In genomic region chr17:80855196-80855967, GRCh38 we compare ENCODE assay signal across 18 cellular contexts.
DNase-seq lines count a peak whose midpoint lies in the region; ATAC-seq, FAIRE-seq and TF ChIP-seq lines count a peak whose summit lies in the region.
"Had no signal": no experiment of that assay in that cellular context is flagged by ENCODE, and none has a peak within 500 bp of the region (broad histone marks: within the 10 kb centered on the region; RNA-seq: fewer than 3 reads in every experiment).

No MANE protein-coding gene starts in this region.

- H3K27me3 Mint-ChIP-seq in activated T-helper 1 cell treated with anti-CD3 and anti-CD28 coated beads, Interleukin-12 subunit alpha, Interleukin-12 subunit beta, Interleukin-2, Interleukin-4 antibody, amounts not matched to agents 30 ng/mL and 10 ng/mL and 1 ng/mL, durations not matched to agents 14 hours and 24 hours and 36 hours (ENCODE audit: insufficient read depth), result no peaks in the 10 kb centered on the region
- H3K27me3 Mint-ChIP-seq in type B pancreatic cell, result no peaks in the 10 kb centered on the region
- H3K27me3 Mint-ChIP-seq: B cell, IgD-negative memory B cell had no signal

- no peaks in the 10 kb centered on the region for H3K9me3 ChIP-seq in keratinocyte (ENCODE audit: control insufficient read depth, low read depth, low read length)

- peaks cover 1 to 16% of the 10 kb centered on the region in 2 experiments for H3K36me3 ChIP-seq in keratinocyte (ENCODE audit: control insufficient read depth in 2 of 2, extremely low read depth in 1 of 2, insufficient read depth in 2 of 2, low read length in 2 of 2)

- DNase-seq in Right ventricle myocardium inferior (ENCODE audit: missing footprints) (peak; percentile 51), left ventricle myocardium superior (no peak), keratinocyte (ENCODE audit: low read depth, low spot score) (no peak), type B pancreatic cell (ENCODE audit: extremely low spot score, unreplicated experiment) (no peak), GM12891 (ENCODE audit: insufficient read length, low spot score) (no peak), NCI-H2081 treated with DMSO at 0.1 percent for 48 hours (lab: John Stamatoyannopoulos, UW) (no peak)
- DNase-seq in activated T-helper 1 cell treated with anti-CD3 and anti-CD28 coated beads, Interleukin-12 subunit alpha, Interleukin-12 subunit beta, Interleukin-2, Interleukin-4 antibody, amounts not matched to agents 30 ng/mL and 10 ng/mL and 1 ng/mL, durations not matched to agents 14 hours and 24 hours and 36 hours (ENCODE audit: low spot score), result no peak
- DNase-seq: activated T-cell treated with anti-CD3 and anti-CD28 coated beads, Interleukin-2, amount 50 U/mL, for 1 hour; caudate nucleus; erythroblast; NCI-H1436 treated with DMSO at 0.1 percent for 48 hours; NCI-H748 treated with DMSO at 0.1 percent for 48 hours; Right ventricle myocardium superior had no signal

- peak overlapping the region; percentile 91 for H3K9ac ChIP-seq in keratinocyte (ENCODE audit: control insufficient read depth, extremely low read depth, insufficient read depth, low read length)

- peak overlapping the region; percentile 96 for H3K27ac Mint-ChIP-seq in activated T-helper 1 cell treated with anti-CD3 and anti-CD28 coated beads, Interleukin-12 subunit alpha, Interleukin-12 subunit beta, Interleukin-2, Interleukin-4 antibody, amounts not matched to agents 30 ng/mL and 10 ng/mL and 1 ng/mL, durations not matched to agents 14 hours and 24 hours and 36 hours
- peak overlapping the region; percentile 88 for H3K27ac Mint-ChIP-seq in type B pancreatic cell

- intact Hi-C loops in Right ventricle myocardium inferior (cut with DNase I), result no loop called here
- intact Hi-C loops in left ventricle myocardium superior (cut with micrococcal nuclease), result no loop called here
- intact Hi-C loops in activated T-helper 1 cell treated with anti-CD3 and anti-CD28 coated beads, Interleukin-12 subunit alpha, Interleukin-12 subunit beta, Interleukin-2, Interleukin-4 antibody, amounts not matched to agents 30 ng/mL and 10 ng/mL and 1 ng/mL, durations not matched to agents 14 hours and 24 hours and 36 hours (cut with micrococcal nuclease), result no loop called here

- H3K4me2 ChIP-seq in keratinocyte (ENCODE audit: control insufficient read depth, extremely low read depth, insufficient read depth, low read depth, low read length), result no peak overlapping the region

- peak overlapping the region; percentile 99 for H3K27ac ChIP-seq in keratinocyte (ENCODE audit: control insufficient read depth, insufficient read depth, low read length)

- no peaks in the 10 kb centered on the region for H3K9me3 Mint-ChIP-seq in activated T-helper 1 cell treated with anti-CD3 and anti-CD28 coated beads, Interleukin-12 subunit alpha, Interleukin-12 subunit beta, Interleukin-2, Interleukin-4 antibody, amounts not matched to agents 30 ng/mL and 10 ng/mL and 1 ng/mL, durations not matched to agents 14 hours and 24 hours and 36 hours
- no peaks in the 10 kb centered on the region for H3K9me3 Mint-ChIP-seq in type B pancreatic cell
- H3K9me3 Mint-ChIP-seq: IgD-negative memory B cell had no signal

- TF ChIP-seq POLR2A in GM12891 (IDR thresholded peaks at IDR 0.05; ENCODE audit: low read depth, low read length), result no peak

- no peak for TF ChIP-seq CTCF in keratinocyte (optimal IDR thresholded peaks at IDR 0.05 in 1 of 3, IDR thresholded peaks at IDR 0.05 in 1 of 3, conservative IDR thresholded peaks at IDR 0.05 in 1 of 3; ENCODE audit: extremely low read depth in 1 of 3, insufficient read depth in 2 of 3, low read length in 3 of 3)
- no peak for TF ChIP-seq CTCF in type B pancreatic cell (conservative IDR thresholded peaks at IDR 0.05)

- no peaks in the 10 kb centered on the region for H3K27me3 ChIP-seq in keratinocyte (ENCODE audit: control insufficient read depth, extremely low read depth, insufficient read depth, low read length)

- ATAC-seq in Right ventricle myocardium inferior, result no peak
- ATAC-seq in left ventricle myocardium superior, result no peak
- no peak for ATAC-seq in HG02571 (IDR thresholded peaks at IDR 0.05; ENCODE audit: unreplicated experiment)

- FAIRE-seq in keratinocyte (lab: Jason Lieb, UNC), result peak; percentile 32
- no peak for FAIRE-seq in GM12891 (lab: Jason Lieb, UNC)
- FAIRE-seq: H54 had no signal

- no peaks in the 10 kb centered on the region for H3K9me1 ChIP-seq in keratinocyte (ENCODE audit: control insufficient read depth, extremely low read depth, insufficient read depth, low read length)

- no peak overlapping the region for H3K4me3 ChIP-seq in keratinocyte (ENCODE audit: control insufficient read depth in 2 of 3, extremely low read depth in 1 of 3, insufficient read depth in 2 of 3, low read depth in 1 of 3, low read length in 3 of 3)
- H3K4me3 ChIP-seq: lung had no signal

- peaks cover 54% of the 10 kb centered on the region for H3K36me3 Mint-ChIP-seq in activated T-helper 1 cell treated with anti-CD3 and anti-CD28 coated beads, Interleukin-12 subunit alpha, Interleukin-12 subunit beta, Interleukin-2, Interleukin-4 antibody, amounts not matched to agents 30 ng/mL and 10 ng/mL and 1 ng/mL, durations not matched to agents 14 hours and 24 hours and 36 hours (ENCODE audit: low read depth)
- peaks cover 13% of the 10 kb centered on the region for H3K36me3 Mint-ChIP-seq in type B pancreatic cell

- H3K4me1 Mint-ChIP-seq in activated T-helper 1 cell treated with anti-CD3 and anti-CD28 coated beads, Interleukin-12 subunit alpha, Interleukin-12 subunit beta, Interleukin-2, Interleukin-4 antibody, amounts not matched to agents 30 ng/mL and 10 ng/mL and 1 ng/mL, durations not matched to agents 14 hours and 24 hours and 36 hours (ENCODE audit: low read depth), result peaks cover 76% of the 10 kb centered on the region
- H3K4me1 Mint-ChIP-seq in type B pancreatic cell (ENCODE audit: unreplicated experiment), result peaks cover 21% of the 10 kb centered on the region

- H3K4me3 Mint-ChIP-seq in activated T-helper 1 cell treated with anti-CD3 and anti-CD28 coated beads, Interleukin-12 subunit alpha, Interleukin-12 subunit beta, Interleukin-2, Interleukin-4 antibody, amounts not matched to agents 30 ng/mL and 10 ng/mL and 1 ng/mL, durations not matched to agents 14 hours and 24 hours and 36 hours, result peak overlapping the region; percentile 61
- no peak overlapping the region for H3K4me3 Mint-ChIP-seq in type B pancreatic cell
- H3K4me3 Mint-ChIP-seq: B cell had no signal

- H4K20me1 ChIP-seq in keratinocyte (ENCODE audit: control insufficient read depth, extremely low read depth, insufficient read depth, low read length), result no peaks in the 10 kb centered on the region

- no peak overlapping the region for H2AFZ ChIP-seq in keratinocyte (ENCODE audit: control insufficient read depth, low read length)

- peaks cover 51% of the 10 kb centered on the region for H3K4me1 ChIP-seq in keratinocyte (ENCODE audit: control insufficient read depth, extremely low read depth, insufficient read depth, low read length)

- H3K79me2 ChIP-seq in keratinocyte (ENCODE audit: control insufficient read depth, insufficient read depth, low read length), result no peaks in the 10 kb centered on the region

- dilution Hi-C loops in keratinocyte (cut with MboI; ENCODE audit: extremely low pct_ligation_motif_present, low sequenced_read_pairs), result no loop called here

TF ChIP-seq in GM12891, 5 proteins besides CTCF, POLR2A, EP300 and RAD21:
- TF ChIP-seq POU2F2 (IDR thresholded peaks at IDR 0.05; ENCODE audit: low read depth, low read length), result no peak
